Comparison of ENCODE assay signal across 10 cellular contexts in the genomic region with DNA sequence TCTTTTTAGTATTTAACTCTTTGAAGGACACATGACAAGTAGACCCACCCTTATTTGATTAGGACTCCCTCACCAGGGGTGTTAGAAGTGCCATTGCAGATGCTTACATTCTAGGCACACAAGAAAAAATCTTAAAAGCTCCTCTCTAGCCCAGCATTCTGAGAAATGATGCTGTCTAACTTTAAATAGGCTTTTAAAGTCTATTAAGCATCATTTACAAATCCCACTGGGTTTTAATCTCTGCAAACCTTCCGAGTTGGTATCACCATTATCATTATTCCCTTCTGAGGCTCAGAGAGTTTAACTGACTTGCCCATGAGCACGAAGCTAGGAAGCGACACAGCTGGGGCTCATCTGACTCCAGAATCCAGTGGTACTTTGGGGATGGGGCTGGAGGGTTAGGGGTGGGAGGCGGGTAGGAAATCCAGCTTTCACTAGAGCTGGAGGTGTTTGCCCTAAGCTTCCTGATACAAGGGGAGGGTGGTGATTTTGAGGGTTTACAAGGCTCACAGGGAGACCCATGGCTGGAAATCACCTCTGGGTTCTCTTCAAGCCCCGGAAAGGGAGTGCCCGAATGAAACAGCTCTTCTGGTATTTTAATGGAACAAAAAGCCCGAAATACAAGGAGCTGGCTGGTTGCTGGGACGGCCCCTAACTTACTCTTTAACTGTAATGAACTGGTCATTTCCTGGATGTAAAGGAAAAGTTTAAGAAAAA.
DNase-seq lines count a peak whose midpoint lies in the region; ATAC-seq and TF ChIP-seq lines count a peak whose summit lies in the region.
"Had no signal": no experiment of that assay in that cellular context is flagged by ENCODE, and none has a peak within 500 bp of the region (broad histone marks: within the 10 kb centered on the region; RNA-seq: fewer than 3 reads in every experiment).

No MANE protein-coding gene starts in this region.

- peak overlapping the region; percentile 64 for H3K4me3 Mint-ChIP-seq in activated T-cell treated with anti-CD3 and anti-CD28 coated beads, Interleukin-2, amount 50 U/mL, for 24 hours
- no peak overlapping the region for H3K4me3 Mint-ChIP-seq in activated T-cell treated with anti-CD3 and anti-CD28 coated beads, Interleukin-2, amount 50 U/mL, for 4 hours
- H3K4me3 Mint-ChIP-seq: dendritic cell treated with granulocyte-macrophage colony-stimulating factor and Interleukin-4, amounts not matched to agents 40 ng/mL and 50 ng/mL, for 4 days had no signal

- no peak for TF ChIP-seq EP300 in stomach (IDR thresholded peaks at IDR 0.05)

- intact Hi-C loops in stomach (cut with DNase I; ENCODE audit: low total_unique reads) = no loop called here

- no peaks in the 10 kb centered on the region for H3K27me3 Mint-ChIP-seq in activated T-cell treated with anti-CD3 and anti-CD28 coated beads, Interleukin-2, amount 50 U/mL, for 24 hours
- no peaks in the 10 kb centered on the region for H3K27me3 Mint-ChIP-seq in activated T-cell treated with anti-CD3 and anti-CD28 coated beads, Interleukin-2, amount 50 U/mL, for 4 hours (ENCODE audit: low read depth)

- peak overlapping the region; percentile 95 for H3K27ac Mint-ChIP-seq in activated T-cell treated with anti-CD3 and anti-CD28 coated beads, Interleukin-2, amount 50 U/mL, for 24 hours
- H3K27ac Mint-ChIP-seq: dendritic cell treated with granulocyte-macrophage colony-stimulating factor and Interleukin-4, amounts not matched to agents 40 ng/mL and 50 ng/mL, for 4 days had no signal

- no peaks in the 10 kb centered on the region for H3K27me3 ChIP-seq in stomach

- H3K4me1 ChIP-seq in stomach = peaks cover 25 to 46% (median 43%) of the 10 kb centered on the region in 4 donors
- H3K4me1 ChIP-seq: psoas muscle had no signal

- no peak for DNase-seq in activated T-cell treated with anti-CD3 and anti-CD28 coated beads, Interleukin-2, amount 50 U/mL, for 24 hours
- no peak for DNase-seq in activated T-cell treated with anti-CD3 and anti-CD28 coated beads, Interleukin-2, amount 50 U/mL, for 4 hours
- DNase-seq in SW480 (ENCODE audit: low spot score) = peak; percentile 60
- DNase-seq in germinal center (ENCODE audit: low spot score) = peak; percentile 33
- no peak for DNase-seq in stomach
- no peak for DNase-seq in DMS79 (lab: John Stamatoyannopoulos, UW)
- DNase-seq in GM20000 (ENCODE audit: low spot score) = no peak
- DNase-seq: psoas muscle had no signal

- H3K9me3 Mint-ChIP-seq in activated T-cell treated with anti-CD3 and anti-CD28 coated beads, Interleukin-2, amount 50 U/mL, for 24 hours = no peaks in the 10 kb centered on the region
- no peaks in the 10 kb centered on the region for H3K9me3 Mint-ChIP-seq in activated T-cell treated with anti-CD3 and anti-CD28 coated beads, Interleukin-2, amount 50 U/mL, for 4 hours
- H3K9me3 Mint-ChIP-seq: dendritic cell treated with granulocyte-macrophage colony-stimulating factor and Interleukin-4, amounts not matched to agents 40 ng/mL and 50 ng/mL, for 4 days had no signal

- H3K36me3 Mint-ChIP-seq in activated T-cell treated with anti-CD3 and anti-CD28 coated beads, Interleukin-2, amount 50 U/mL, for 24 hours (ENCODE audit: low read depth) = peaks cover 3% of the 10 kb centered on the region
- H3K36me3 Mint-ChIP-seq in activated T-cell treated with anti-CD3 and anti-CD28 coated beads, Interleukin-2, amount 50 U/mL, for 4 hours (ENCODE audit: insufficient read depth) = peaks cover 3% of the 10 kb centered on the region

- no peaks in the 10 kb centered on the region for H3K36me3 ChIP-seq in stomach

- peaks cover 65% of the 10 kb centered on the region for H3K4me1 Mint-ChIP-seq in activated T-cell treated with anti-CD3 and anti-CD28 coated beads, Interleukin-2, amount 50 U/mL, for 24 hours (ENCODE audit: low read depth)
- peaks cover 48% of the 10 kb centered on the region for H3K4me1 Mint-ChIP-seq in activated T-cell treated with anti-CD3 and anti-CD28 coated beads, Interleukin-2, amount 50 U/mL, for 4 hours (ENCODE audit: low read depth)

- no peak for ATAC-seq in activated T-cell treated with anti-CD3 and anti-CD28 coated beads, Interleukin-2, amount 50 U/mL, for 4 hours
- ATAC-seq in GM18858 (IDR thresholded peaks at IDR 0.05; ENCODE audit: unreplicated experiment) = no peak

- H3K27ac ChIP-seq in stomach = peak overlapping the region; percentile 20 to 91 (median 85)
- H3K27ac ChIP-seq: psoas muscle had no signal

- 42 to 53% (median 43%) methylated on average over 8 of the region's 8 CpGs for WGBS in stomach, 5 donors

- H3K4me3 ChIP-seq in stomach = no peak overlapping the region
- H3K4me3 ChIP-seq: psoas muscle had no signal

- no peaks in the 10 kb centered on the region for H3K9me3 ChIP-seq in stomach
- H3K9me3 ChIP-seq: psoas muscle had no signal

- TF ChIP-seq POLR2A in stomach (IDR thresholded peaks at IDR 0.05) = no peak

- TF ChIP-seq CTCF in stomach (IDR thresholded peaks at IDR 0.05) (no peak), GM20000 (IDR thresholded peaks at IDR 0.05; ENCODE audit: extremely low read depth, missing control alignments) (no peak)

Comparison
In these comparisons a context has a peak if more than half of its experiments do, and no peak if none do; other contexts are left out.
1. DNase-seq: peak in SW480 (single experiment) and germinal center (single experiment); none in activated T-cell treated with anti-CD3 and anti-CD28 coated beads, Interleukin-2, amount 50 U/mL, for 24 hours (single experiment), activated T-cell treated with anti-CD3 and anti-CD28 coated beads, Interleukin-2, amount 50 U/mL, for 4 hours (single experiment), stomach (single experiment), DMS79 (single experiment) and GM20000 (single experiment).